1 cellular context compared by ENCODE assay signal in genomic region chr20:53582574-53583351, GRCh38.
TF ChIP-seq lines count a peak whose summit lies in the region.

No MANE protein-coding gene starts in this region.

TF ChIP-seq in HepG2, 621 proteins besides CTCF, POLR2A, EP300 and RAD21 (continued from another document and continues in another):
- peak; percentile 61; the same call in 1 of the 2 replicates for TF ChIP-seq FOXJ3 (CRISPR knock-in tag; IDR thresholded peaks at IDR 0.05; ENCODE audit: borderline replicate concordance)
- TF ChIP-seq SAP130 (CRISPR knock-in tag; IDR thresholded peaks at IDR 0.05; ENCODE audit: low read depth): peak; percentile 62
- TF ChIP-seq, protein P1, sequence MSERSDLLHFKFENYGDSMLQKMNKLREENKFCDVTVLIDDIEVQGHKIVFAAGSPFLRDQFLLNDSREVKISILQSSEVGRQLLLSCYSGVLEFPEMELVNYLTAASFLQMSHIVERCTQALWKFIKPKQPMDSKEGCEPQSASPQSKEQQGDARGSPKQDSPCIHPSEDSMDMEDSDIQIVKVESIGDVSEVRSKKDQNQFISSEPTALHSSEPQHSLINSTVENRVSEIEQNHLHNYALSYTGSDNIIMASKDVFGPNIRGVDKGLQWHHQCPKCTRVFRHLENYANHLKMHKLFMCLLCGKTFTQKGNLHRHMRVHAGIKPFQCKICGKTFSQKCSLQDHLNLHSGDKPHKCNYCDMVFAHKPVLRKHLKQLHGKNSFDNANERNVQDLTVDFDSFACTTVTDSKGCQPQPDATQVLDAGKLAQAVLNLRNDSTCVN (CRISPR knock-in tag; IDR thresholded peaks at IDR 0.05; ENCODE audit: borderline replicate concordance): 0 out of 2 replicates have a peak, but pooled peaks have one; percentile 10
- 0 out of 2 replicates have a peak, but pooled peaks have one; percentile 10 for TF ChIP-seq ELF3 (CRISPR knock-in tag; IDR thresholded peaks at IDR 0.05)
- TF ChIP-seq HDAC2 (CRISPR knock-in tag; IDR thresholded peaks at IDR 0.05): 0 out of 2 replicates have a peak, but pooled peaks have one; percentile 43
- TF ChIP-seq, protein P2, sequence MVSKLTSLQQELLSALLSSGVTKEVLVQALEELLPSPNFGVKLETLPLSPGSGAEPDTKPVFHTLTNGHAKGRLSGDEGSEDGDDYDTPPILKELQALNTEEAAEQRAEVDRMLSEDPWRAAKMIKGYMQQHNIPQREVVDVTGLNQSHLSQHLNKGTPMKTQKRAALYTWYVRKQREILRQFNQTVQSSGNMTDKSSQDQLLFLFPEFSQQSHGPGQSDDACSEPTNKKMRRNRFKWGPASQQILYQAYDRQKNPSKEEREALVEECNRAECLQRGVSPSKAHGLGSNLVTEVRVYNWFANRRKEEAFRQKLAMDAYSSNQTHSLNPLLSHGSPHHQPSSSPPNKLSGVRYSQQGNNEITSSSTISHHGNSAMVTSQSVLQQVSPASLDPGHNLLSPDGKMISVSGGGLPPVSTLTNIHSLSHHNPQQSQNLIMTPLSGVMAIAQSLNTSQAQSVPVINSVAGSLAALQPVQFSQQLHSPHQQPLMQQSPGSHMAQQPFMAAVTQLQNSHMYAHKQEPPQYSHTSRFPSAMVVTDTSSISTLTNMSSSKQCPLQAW (CRISPR knock-in tag; IDR thresholded peaks at IDR 0.05): no peak
- no peak for TF ChIP-seq ZNF501 (CRISPR knock-in tag; IDR thresholded peaks at IDR 0.05)
- TF ChIP-seq CEBPB (IDR thresholded peaks at IDR 0.05; ENCODE audit: borderline replicate concordance, low read depth, low read length): peak; percentile 90
- TF ChIP-seq FOSL1 (CRISPR knock-in tag; IDR thresholded peaks at IDR 0.05; ENCODE audit: borderline replicate concordance): peak; percentile 53; the same call in 1 of the 2 replicates
- TF ChIP-seq GATAD2A (CRISPR knock-in tag; IDR thresholded peaks at IDR 0.05): peak; percentile 89
- 0 out of 2 replicates have a peak, but pooled peaks have one; percentile 31 for TF ChIP-seq EHMT2 (IDR thresholded peaks at IDR 0.05; ENCODE audit: borderline replicate concordance, low read depth, low read length)
- TF ChIP-seq NCOA2 (CRISPR knock-in tag; IDR thresholded peaks at IDR 0.05): 0 out of 2 replicates have a peak, but pooled peaks have one; percentile 42
- peak; percentile 84 for TF ChIP-seq SOX5 (CRISPR knock-in tag; IDR thresholded peaks at IDR 0.05; ENCODE audit: borderline replicate concordance)
- peak; percentile 67 for TF ChIP-seq SOX13 (IDR thresholded peaks at IDR 0.05)
- TF ChIP-seq SOX13 (CRISPR knock-in tag; conservative IDR thresholded peaks at IDR 0.05 in 1 of 2, IDR thresholded peaks at IDR 0.05 in 1 of 2): peak in 1 of 2 experiments; percentile 89; a peak in 2 of 4 replicates
- no peak for TF ChIP-seq SOX6 (IDR thresholded peaks at IDR 0.05)
- TF ChIP-seq SOX6 (CRISPR knock-in tag; IDR thresholded peaks at IDR 0.05): peak; percentile 72; the same call in 1 of the 2 replicates
- TF ChIP-seq NR2F6 (IDR thresholded peaks at IDR 0.05): peak; percentile 19; the same call in 1 of the 2 replicates
- TF ChIP-seq NR2F6 (CRISPR knock-in tag; IDR thresholded peaks at IDR 0.05): 0 out of 2 replicates have a peak, but pooled peaks have one; percentile 18
- TF ChIP-seq, protein P3, sequence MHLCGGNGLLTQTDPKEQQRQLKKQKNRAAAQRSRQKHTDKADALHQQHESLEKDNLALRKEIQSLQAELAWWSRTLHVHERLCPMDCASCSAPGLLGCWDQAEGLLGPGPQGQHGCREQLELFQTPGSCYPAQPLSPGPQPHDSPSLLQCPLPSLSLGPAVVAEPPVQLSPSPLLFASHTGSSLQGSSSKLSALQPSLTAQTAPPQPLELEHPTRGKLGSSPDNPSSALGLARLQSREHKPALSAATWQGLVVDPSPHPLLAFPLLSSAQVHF (CRISPR knock-in tag; IDR thresholded peaks at IDR 0.05): no peak
- TF ChIP-seq PAF1 (CRISPR knock-in tag; IDR thresholded peaks at IDR 0.05): peak; percentile 71; the same call in 1 of the 2 replicates
- no peak for TF ChIP-seq MBD4 (IDR thresholded peaks at IDR 0.05; ENCODE audit: borderline replicate concordance, low read length)
- 0 out of 2 replicates have a peak, but pooled peaks have one; percentile 44 for TF ChIP-seq NFIC (IDR thresholded peaks at IDR 0.05; ENCODE audit: low read length)
- peak; percentile 0 to 49; a peak in 1 of 4 replicates for TF ChIP-seq MAFK (conservative IDR thresholded peaks at IDR 0.05 in 1 of 2, IDR thresholded peaks at IDR 0.05 in 1 of 2; ENCODE audit: low read length in 2 of 2)
- peak; percentile 13 for TF ChIP-seq RBM22 (optimal IDR thresholded peaks at IDR 0.05; ENCODE audit: low read length)
- no peak for TF ChIP-seq ZNF737 (CRISPR knock-in tag; IDR thresholded peaks at IDR 0.05; ENCODE audit: borderline replicate concordance)
- TF ChIP-seq CBX5 (CRISPR knock-in tag; IDR thresholded peaks at IDR 0.05; ENCODE audit: borderline replicate concordance): no peak
- TF ChIP-seq TCF7 (IDR thresholded peaks at IDR 0.05; ENCODE audit: low read depth): peak; percentile 22; the same call in 1 of the 2 replicates
- 0 out of 2 replicates have a peak, but pooled peaks have one; percentile 27 for TF ChIP-seq HNF1A (IDR thresholded peaks at IDR 0.05; ENCODE audit: low read depth)
- peak; percentile 36; the same call in 1 of the 2 replicates for TF ChIP-seq HNF1A (CRISPR knock-in tag; IDR thresholded peaks at IDR 0.05; ENCODE audit: borderline replicate concordance)
- no peak for TF ChIP-seq ZKSCAN8 (CRISPR knock-in tag; IDR thresholded peaks at IDR 0.05; ENCODE audit: borderline replicate concordance)
- peak; percentile 45 for TF ChIP-seq BCL6 (CRISPR knock-in tag; IDR thresholded peaks at IDR 0.05)
- peak; percentile 53; the same call in 1 of the 2 replicates for TF ChIP-seq ZNF24 (IDR thresholded peaks at IDR 0.05)
- peak; percentile 9; the same call in 1 of the 2 replicates for TF ChIP-seq TAF1 (CRISPR knock-in tag; IDR thresholded peaks at IDR 0.05)
- TF ChIP-seq, protein P4, sequence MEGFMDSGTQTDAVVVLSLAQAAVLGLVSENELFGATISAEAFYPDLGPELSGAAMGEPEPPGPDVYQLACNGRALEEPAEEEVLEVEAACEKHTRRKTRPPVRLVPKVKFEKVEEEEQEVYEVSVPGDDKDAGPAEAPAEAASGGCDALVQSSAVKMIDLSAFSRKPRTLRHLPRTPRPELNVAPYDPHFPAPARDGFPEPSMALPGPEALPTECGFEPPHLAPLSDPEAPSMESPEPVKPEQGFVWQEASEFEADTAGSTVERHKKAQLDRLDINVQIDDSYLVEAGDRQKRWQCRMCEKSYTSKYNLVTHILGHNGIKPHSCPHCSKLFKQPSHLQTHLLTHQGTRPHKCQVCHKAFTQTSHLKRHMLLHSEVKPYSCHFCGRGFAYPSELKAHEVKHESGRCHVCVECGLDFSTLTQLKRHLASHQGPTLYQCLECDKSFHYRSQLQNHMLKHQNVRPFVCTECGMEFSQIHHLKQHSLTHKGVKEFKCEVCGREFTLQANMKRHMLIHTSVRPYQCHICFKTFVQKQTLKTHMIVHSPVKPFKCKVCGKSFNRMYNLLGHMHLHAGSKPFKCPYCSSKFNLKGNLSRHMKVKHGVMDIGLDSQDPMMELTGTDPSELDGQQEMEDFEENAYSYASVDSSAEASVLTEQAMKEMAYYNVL (CRISPR knock-in tag; IDR thresholded peaks at IDR 0.05; ENCODE audit: borderline replicate concordance): no peak
- TF ChIP-seq ZNF264 (CRISPR knock-in tag; IDR thresholded peaks at IDR 0.05): peak; percentile 37; the same call in 1 of the 2 replicates
- TF ChIP-seq CREM (IDR thresholded peaks at IDR 0.05): peak; percentile 60; the same call in 1 of the 2 replicates
- no peak for TF ChIP-seq CREM (CRISPR knock-in tag; IDR thresholded peaks at IDR 0.05)
- TF ChIP-seq ZNF362 (CRISPR knock-in tag; IDR thresholded peaks at IDR 0.05; ENCODE audit: borderline replicate concordance): peak; percentile 74
- TF ChIP-seq MEIS1 (CRISPR knock-in tag; IDR thresholded peaks at IDR 0.05; ENCODE audit: borderline replicate concordance): 0 out of 2 replicates have a peak, but pooled peaks have one; percentile 35
- peak; percentile 48; the same call in 1 of the 2 replicates for TF ChIP-seq ZNF280D (CRISPR knock-in tag; IDR thresholded peaks at IDR 0.05)
- TF ChIP-seq ZNF510 (CRISPR knock-in tag; IDR thresholded peaks at IDR 0.05; ENCODE audit: low read depth): no peak
- TF ChIP-seq ZBTB21 (CRISPR knock-in tag; IDR thresholded peaks at IDR 0.05): 0 out of 2 replicates have a peak, but pooled peaks have one; percentile 14
- peak; percentile 21; the same call in 1 of the 2 replicates for TF ChIP-seq NFE2L2 (IDR thresholded peaks at IDR 0.05; ENCODE audit: low read length)
- TF ChIP-seq RARA (CRISPR knock-in tag; IDR thresholded peaks at IDR 0.05): peak; percentile 39; the same call in 1 of the 2 replicates
- TF ChIP-seq ZNF12 (CRISPR knock-in tag; IDR thresholded peaks at IDR 0.05): peak; percentile 59
- TF ChIP-seq, protein P5, sequence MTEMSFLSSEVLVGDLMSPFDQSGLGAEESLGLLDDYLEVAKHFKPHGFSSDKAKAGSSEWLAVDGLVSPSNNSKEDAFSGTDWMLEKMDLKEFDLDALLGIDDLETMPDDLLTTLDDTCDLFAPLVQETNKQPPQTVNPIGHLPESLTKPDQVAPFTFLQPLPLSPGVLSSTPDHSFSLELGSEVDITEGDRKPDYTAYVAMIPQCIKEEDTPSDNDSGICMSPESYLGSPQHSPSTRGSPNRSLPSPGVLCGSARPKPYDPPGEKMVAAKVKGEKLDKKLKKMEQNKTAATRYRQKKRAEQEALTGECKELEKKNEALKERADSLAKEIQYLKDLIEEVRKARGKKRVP (CRISPR knock-in tag; IDR thresholded peaks at IDR 0.05): peak in 1 of 2 experiments; percentile 83; a peak in 2 of 4 replicates
- peak; percentile 47; the same call in 1 of the 2 replicates for TF ChIP-seq THAP11 (CRISPR knock-in tag; IDR thresholded peaks at IDR 0.05)
- TF ChIP-seq TEAD3 (CRISPR knock-in tag; optimal IDR thresholded peaks at IDR 0.05; ENCODE audit: borderline replicate concordance): peak; percentile 30
- 0 out of 2 replicates have a peak, but pooled peaks have one; percentile 24 for TF ChIP-seq MYPOP (CRISPR knock-in tag; IDR thresholded peaks at IDR 0.05)
- peak; percentile 63 for TF ChIP-seq XRCC5 (optimal IDR thresholded peaks at IDR 0.05; ENCODE audit: low read length)
- TF ChIP-seq MED1 (CRISPR knock-in tag; IDR thresholded peaks at IDR 0.05): 0 out of 2 replicates have a peak, but pooled peaks have one; percentile 45
